8 cellular contexts compared by ENCODE assay signal in the genomic region with DNA sequence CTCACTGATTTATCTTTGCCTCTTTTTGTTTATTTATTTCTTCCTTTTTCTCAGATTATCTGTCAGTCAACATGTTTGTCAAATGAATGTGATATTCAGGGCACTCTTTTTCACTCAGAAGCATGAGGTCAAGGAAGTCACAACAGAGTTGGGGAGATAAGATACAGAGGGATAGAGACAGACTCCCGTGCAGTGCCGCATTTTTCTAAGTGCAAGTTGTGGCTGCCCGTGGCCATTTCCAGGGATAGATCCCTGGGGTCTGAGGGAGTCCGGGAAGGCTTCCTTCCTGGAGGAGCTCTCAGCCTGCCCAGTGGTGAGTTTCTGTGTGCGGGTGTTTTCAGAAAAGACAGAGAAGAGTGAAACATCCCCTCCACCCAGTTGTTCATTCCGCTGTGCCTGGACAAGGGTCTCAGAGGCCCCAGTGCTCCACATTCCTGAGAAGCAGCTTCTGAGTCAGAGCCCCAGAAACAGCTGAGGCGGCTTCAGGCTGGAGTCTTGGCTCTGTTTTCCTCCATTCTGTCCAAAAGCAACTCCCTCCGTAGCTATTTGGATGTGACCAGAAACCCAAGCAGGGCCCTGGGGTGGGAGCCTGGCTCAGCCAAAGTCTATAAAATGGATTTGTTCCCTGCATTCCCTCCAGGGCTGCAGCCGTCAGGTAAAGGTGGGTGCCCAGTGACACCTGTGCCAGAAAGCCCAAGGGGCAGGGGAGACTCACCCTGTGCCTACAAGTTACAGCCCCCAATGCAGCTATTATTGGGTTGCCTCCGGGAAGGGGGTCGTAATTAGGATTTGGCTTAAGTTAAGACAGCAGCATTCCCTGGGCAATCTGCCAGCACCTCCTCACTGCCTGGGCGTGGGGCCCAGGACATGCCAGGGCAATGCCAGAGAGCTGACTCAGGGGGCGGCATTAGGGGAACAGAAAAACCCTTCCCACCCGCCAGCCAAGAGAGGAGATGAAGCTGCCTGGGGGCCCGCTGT. TPM values are rescaled to one million over a fixed set of nuclear protein-coding genes. Genes with fewer than 3 reads are reported as not detected.
A peak's percentile ranks its signal among the peaks of the same experiment; 100 is the strongest.
DNase-seq lines count a peak whose midpoint lies in the region; ATAC-seq, FAIRE-seq and TF ChIP-seq lines count a peak whose summit lies in the region.

No MANE protein-coding gene starts in this region.

- POLR2A ChIA-PET in endothelial cell of umbilical vein (lab: Charles Lee), result interaction anchor here (0.8 to 2.7 kb wide), 7 partner anchors 11 to 111 kb away, joined by 3 to 13 read pairs (median 6); a partner anchor contains a TSS

- H2AFZ ChIP-seq in endothelial cell of umbilical vein (ENCODE audit: low read depth, low read length), result peak overlapping the region; percentile 77

- BruUV-seq in endothelial cell of umbilical vein (replicated peaks; lab: Mats Ljungman, UMichigan), result no TSS peak

- peak overlapping the region; percentile 60 for H3K4me2 ChIP-seq in endothelial cell of umbilical vein (ENCODE audit: insufficient read depth, low read length)

- CTCF ChIA-PET in endothelial cell of umbilical vein (lab: Charles Lee), result interaction anchor here (0.6 to 14.6 kb wide), 23 partner anchors 7 to 351 kb away, joined by 3 to 439 read pairs (median 11); a partner anchor contains a TSS

- no peaks in the 10 kb centered on the region for H4K20me1 ChIP-seq in endothelial cell of umbilical vein (replicated peaks; ENCODE audit: control insufficient read depth, extremely low read depth, insufficient read depth, low read length)

- ATAC-seq in HG03460 (IDR thresholded peaks at IDR 0.05; ENCODE audit: unreplicated experiment) (no peak), GM21390 (IDR thresholded peaks at IDR 0.05; ENCODE audit: unreplicated experiment) (no peak), HG02798 (IDR thresholded peaks at IDR 0.05; ENCODE audit: poor library complexity, unreplicated experiment) (no peak)

- no peaks in the 10 kb centered on the region for H3K36me3 Mint-ChIP-seq in neural crest cell (ENCODE audit: low read depth)

- peaks cover 17% of the 10 kb centered on the region for H3K4me1 Mint-ChIP-seq in neural crest cell

- no peaks in the 10 kb centered on the region for H3K27me3 ChIP-seq in NT2/D1 (ENCODE audit: insufficient read depth, insufficient read length)
- H3K27me3 ChIP-seq in endothelial cell of umbilical vein (ENCODE audit: control insufficient read depth in 2 of 2, insufficient read depth in 2 of 2, low read length in 2 of 2), result no peaks in the 10 kb centered on the region

- TF ChIP-seq CTCF in endothelial cell of umbilical vein (IDR thresholded peaks at IDR 0.05; ENCODE audit: extremely low read depth in 1 of 2, insufficient read depth in 1 of 2, low read depth in 1 of 2, low read length in 2 of 2) (no peak), neural crest cell (conservative IDR thresholded peaks at IDR 0.05) (no peak)

- H3K4me1 ChIP-seq in NT2/D1 (ENCODE audit: insufficient read depth, insufficient read length) (peaks cover 7% of the 10 kb centered on the region), endothelial cell of umbilical vein (ENCODE audit: control insufficient read depth, extremely low read depth, insufficient read depth, low read length) (peaks cover 26% of the 10 kb centered on the region)

- no peaks in the 10 kb centered on the region for H3K27me3 Mint-ChIP-seq in neural crest cell (ENCODE audit: low read depth)

- no peaks in the 10 kb centered on the region for H3K9me3 ChIP-seq in NT2/D1 (ENCODE audit: insufficient read depth, low read length)
- H3K9me3 ChIP-seq in endothelial cell of umbilical vein (replicated peaks; ENCODE audit: control insufficient read depth, insufficient read depth, low read length), result no peaks in the 10 kb centered on the region

- no peaks in the 10 kb centered on the region for H3K9me3 Mint-ChIP-seq in neural crest cell

- H3K9ac ChIP-seq in NT2/D1 (ENCODE audit: insufficient read length, low read depth) (peak overlapping the region; percentile 51), endothelial cell of umbilical vein (replicated peaks; ENCODE audit: extremely low read depth, insufficient read depth, low read length) (peak overlapping the region; percentile 54)

- FAIRE-seq in endothelial cell of umbilical vein (lab: Jason Lieb, UNC), result no peak

- H3K27ac ChIP-seq in endothelial cell of umbilical vein (ENCODE audit: insufficient read depth, low read depth, low read length), result peak overlapping the region; percentile 88

- H3K27ac Mint-ChIP-seq in neural crest cell (ENCODE audit: unreplicated experiment), result peak overlapping the region; percentile 4

- H3K4me3 ChIP-seq in NT2/D1 (ENCODE audit: insufficient read length, low read depth), result no peak overlapping the region
- no peak overlapping the region for H3K4me3 ChIP-seq in endothelial cell of umbilical vein (replicated peaks in 1 of 3; ENCODE audit: insufficient read depth in 1 of 3, low read depth in 1 of 3, low read length in 3 of 3)

- intact Hi-C loops in endothelial cell of umbilical vein (cut with micrococcal nuclease), result loop anchor here (1.0 to 2.0 kb wide), 2 partner anchors 19 to 347 kb away; no protein-coding TSS in a partner anchor

- H3K36me3 ChIP-seq in NT2/D1 (ENCODE audit: insufficient read depth, insufficient read length, low read length) (no peaks in the 10 kb centered on the region), endothelial cell of umbilical vein (ENCODE audit: control insufficient read depth in 2 of 2, extremely low read depth in 1 of 2, insufficient read depth in 2 of 2, low read length in 2 of 2) (no peaks in the 10 kb centered on the region)

- no peak for TF ChIP-seq POLR2A in endothelial cell of umbilical vein (IDR thresholded peaks at IDR 0.05; ENCODE audit: low read depth, low read length)

- dilution Hi-C loops in endothelial cell of umbilical vein (cut with MboI; ENCODE audit: extremely low pct_ligation_motif_present, low sequenced_read_pairs), result no loop called here

- no peaks in the 10 kb centered on the region for H3K79me2 ChIP-seq in endothelial cell of umbilical vein (ENCODE audit: control insufficient read depth, insufficient read depth, low read length)

- DNase-seq in DMS 273 (lab: John Stamatoyannopoulos, UW; ENCODE audit: unreplicated experiment) (peak; percentile 92), NT2/D1 (ENCODE audit: low read depth, low spot score) (no peak), endothelial cell of umbilical vein (ENCODE audit: low read depth, low spot score) (peak; percentile 64), neural crest cell (ENCODE audit: low read depth, low spot score) (no peak), NCI-H1436 treated with DMSO at 0.1 percent for 48 hours (lab: John Stamatoyannopoulos, UW) (no peak)

- H3K4me3 Mint-ChIP-seq in neural crest cell, result no peak overlapping the region

- no peaks in the 10 kb centered on the region for H3K9me1 ChIP-seq in endothelial cell of umbilical vein (replicated peaks; ENCODE audit: control insufficient read depth, extremely low read depth, insufficient read depth, low read length)

TF ChIP-seq in endothelial cell of umbilical vein, 7 proteins besides CTCF, POLR2A, EP300 and RAD21:
- TF ChIP-seq POLR2AphosphoS5 (IDR thresholded peaks at IDR 0.05; ENCODE audit: insufficient read depth, low read depth, low read length) (peak; percentile 65), GATA2 (IDR thresholded peaks at IDR 0.05; ENCODE audit: insufficient read depth, insufficient read length, low read depth, low read length) (peak; percentile 26), EZH2 (IDR thresholded peaks at IDR 0.05; ENCODE audit: borderline replicate concordance, low read depth, low read length, severe bottlenecking) (no peak), JUN (IDR thresholded peaks at IDR 0.05; ENCODE audit: borderline replicate concordance, insufficient read depth, insufficient read length, low read depth) (no peak), FOS (IDR thresholded peaks at IDR 0.05; ENCODE audit: borderline replicate concordance, insufficient read depth, low read length) (peak; percentile 42)
- TF ChIP-seq, protein P1, sequence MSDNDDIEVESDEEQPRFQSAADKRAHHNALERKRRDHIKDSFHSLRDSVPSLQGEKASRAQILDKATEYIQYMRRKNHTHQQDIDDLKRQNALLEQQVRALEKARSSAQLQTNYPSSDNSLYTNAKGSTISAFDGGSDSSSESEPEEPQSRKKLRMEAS (IDR thresholded peaks at IDR 0.05; ENCODE audit: insufficient read depth, insufficient read length), result no peak

RNA-seq across cellular contexts. Expression of a gene that starts 13.0 kb away (rescaled TPM):
- total RNA-seq in endothelial cell of umbilical vein, result 28.1 and 33.6 TPM in 2 replicates
- polyA plus RNA-seq in endothelial cell of umbilical vein, result 26.8 and 27.2 TPM in 2 replicates
- polyA plus RNA-seq in endothelial cell of umbilical vein (2011; cell fraction: cytosol; rRNA removed), result 27.3 and 29.6 TPM in 2 replicates
- 71.3 and 74.1 TPM in 2 replicates for polyA plus RNA-seq in endothelial cell of umbilical vein (2011; cell fraction: nucleus; rRNA removed)
- polyA plus RNA-seq in endothelial cell of umbilical vein (2012), result 23.6 and 26.7 TPM in 2 replicates
- 35.0 and 38.8 TPM in 2 replicates for polyA minus RNA-seq in endothelial cell of umbilical vein
- polyA minus RNA-seq in endothelial cell of umbilical vein (2011; cell fraction: cytosol; rRNA and poly(A)+ RNA removed), result 12.7 TPM
- polyA minus RNA-seq in endothelial cell of umbilical vein (2011; cell fraction: nucleus; rRNA and poly(A)+ RNA removed), result 22.1 and 30.7 TPM in 2 replicates
- 25.5 and 25.7 TPM in 2 replicates for total RNA-seq in neural crest cell

RNA-seq across cellular contexts. Expression of a gene that starts 23.6 kb away (rescaled TPM):
- total RNA-seq in endothelial cell of umbilical vein (32.5 and 34.9 TPM in 2 replicates), neural crest cell (3.5 and 4.2 TPM in 2 replicates)
- 22.0 and 23.6 TPM in 2 replicates for polyA plus RNA-seq in endothelial cell of umbilical vein
- polyA plus RNA-seq in endothelial cell of umbilical vein (2011; cell fraction: cytosol; rRNA removed), result 31.7 and 33.2 TPM in 2 replicates
- polyA plus RNA-seq in endothelial cell of umbilical vein (2011; cell fraction: nucleus; rRNA removed), result 33.4 and 36.3 TPM in 2 replicates
- polyA plus RNA-seq in endothelial cell of umbilical vein (2012), result 39.8 and 90.5 TPM in 2 replicates
- 13.1 and 19.7 TPM in 2 replicates for polyA minus RNA-seq in endothelial cell of umbilical vein
- 3.0 TPM for polyA minus RNA-seq in endothelial cell of umbilical vein (2011; cell fraction: cytosol; rRNA and poly(A)+ RNA removed)
- polyA minus RNA-seq in endothelial cell of umbilical vein (2011; cell fraction: nucleus; rRNA and poly(A)+ RNA removed), result 5.0 TPM in 2 replicates

Comparison
In these comparisons a context has a peak if more than half of its experiments do, and no peak if none do; other contexts are left out.
1. DNase-seq: peak in DMS 273 (single experiment) and endothelial cell of umbilical vein (single experiment); none in NT2/D1 (single experiment), neural crest cell (single experiment) and NCI-H1436 treated with DMSO at 0.1 percent for 48 hours (single experiment).